In genomic region chr10:21496285-21497176, GRCh38 we compare ENCODE assay signal across 8 cellular contexts. TPM values are rescaled to one million over a fixed set of nuclear protein-coding genes. Genes with fewer than 3 reads are reported as not detected.
DNase-seq lines count a peak whose midpoint lies in the region; ATAC-seq and TF ChIP-seq lines count a peak whose summit lies in the region.

No MANE protein-coding gene starts in this region.

- CTCF ChIA-PET in CD4-positive, alpha-beta T cell (lab: Charles Lee): interaction anchor here (0.6 to 3.3 kb wide), 58 partner anchors 10 to 1942 kb away, joined by 3 to 29 read pairs (median 4); partner anchors contain the start of genes DNAJC1, MLLT10, OTUD1 and SKIDA1

- peaks cover 74% of the 10 kb centered on the region for H3K27me3 Mint-ChIP-seq in CD4-positive, alpha-beta T cell

- H3K4me1 ChIP-seq in ovary (ENCODE audit: insufficient read depth): no peaks in the 10 kb centered on the region

- H3K36me3 ChIP-seq in ovary: no peaks in the 10 kb centered on the region

- ATAC-seq in CD4-positive, alpha-beta T cell (ENCODE audit: poor library complexity): peak; percentile 67
- ATAC-seq in GM19324 (IDR thresholded peaks at IDR 0.05; ENCODE audit: low FRiP score, unreplicated experiment) (peak; percentile 35), HG03432 (IDR thresholded peaks at IDR 0.05; ENCODE audit: unreplicated experiment) (peak; percentile 64), Right ventricle myocardium superior (ENCODE audit: poor library complexity) (peak; percentile 76)
- ATAC-seq in activated naive CD4-positive, alpha-beta T cell treated with anti-CD3 and anti-CD28 coated beads, Interleukin-2, amount 50 U/mL, for 72 hours: peak; percentile 54 to 68

- peak overlapping the region; percentile 66 for H3K4me3 ChIP-seq in ovary

- peak; percentile 34 to 64 (median 48) for DNase-seq in CD4-positive, alpha-beta T cell
- DNase-seq in RKO (ENCODE audit: low spot score) (peak; percentile 81), Right ventricle myocardium superior (peak; percentile 69), ovary (peak; percentile 51 to 71 (median 67)), AG08395 (ENCODE audit: low spot score) (no peak)
- DNase-seq in activated naive CD4-positive, alpha-beta T cell treated with anti-CD3 and anti-CD28 coated beads, Interleukin-2, amount 50 U/mL, for 72 hours (ENCODE audit: low spot score in 2 of 2): peak in 1 of 2 donors; percentile 55

- TF ChIP-seq EP300 in ovary (IDR thresholded peaks at IDR 0.05): no peak

- no peaks in the 10 kb centered on the region for H3K9me3 Mint-ChIP-seq in CD4-positive, alpha-beta T cell
- no peaks in the 10 kb centered on the region for H3K9me3 Mint-ChIP-seq in activated naive CD4-positive, alpha-beta T cell treated with anti-CD3 and anti-CD28 coated beads, Interleukin-2, amount 50 U/mL, for 72 hours

- POLR2A ChIA-PET in CD4-positive, alpha-beta T cell (lab: Charles Lee): interaction anchor here (0.6 to 5.4 kb wide), 17 partner anchors 18 to 1162 kb away, joined by 3 to 40 read pairs (median 4); partner anchors contain the start of genes COMMD3 and SKIDA1

- no peak overlapping the region for H3K27ac ChIP-seq in CD4-positive, alpha-beta T cell (ENCODE audit: low read depth, low read length)
- H3K27ac ChIP-seq in ovary: peak overlapping the region in 1 of 2 donors; percentile 70

- H3K4me3 Mint-ChIP-seq in CD4-positive, alpha-beta T cell: peak overlapping the region; percentile 83

- H3K36me3 Mint-ChIP-seq in CD4-positive, alpha-beta T cell (ENCODE audit: low read depth): no peaks in the 10 kb centered on the region
- peaks cover 7 to 12% of the 10 kb centered on the region in 2 donors for H3K36me3 Mint-ChIP-seq in activated naive CD4-positive, alpha-beta T cell treated with anti-CD3 and anti-CD28 coated beads, Interleukin-2, amount 50 U/mL, for 72 hours

- peaks cover 65% of the 10 kb centered on the region for H3K27me3 ChIP-seq in CD4-positive, alpha-beta T cell (ENCODE audit: control insufficient read depth, insufficient read depth, low read length)
- no peaks in the 10 kb centered on the region for H3K27me3 ChIP-seq in ovary

- no peaks in the 10 kb centered on the region for H3K9me3 ChIP-seq in CD4-positive, alpha-beta T cell (ENCODE audit: control insufficient read depth, low read length)
- H3K9me3 ChIP-seq in ovary: no peaks in the 10 kb centered on the region

- TF ChIP-seq POLR2A in ovary (IDR thresholded peaks at IDR 0.05): no peak

- intact Hi-C loops in CD4-positive, alpha-beta T cell (cut with DNase I, micrococcal nuclease): loop anchor here (5.0 to 10.0 kb wide), 13 partner anchors 36 to 1568 kb away; partner anchors contain the start of genes BMI1 (in 1 of the 2), DNAJC1 (in 1 of the 2) and MLLT10 (in 1 of the 2)
- intact Hi-C loops in Right ventricle myocardium superior (cut with DNase I): loop anchor here (5.0 kb wide), 1 partner anchor 236 kb away; no protein-coding TSS in a partner anchor
- intact Hi-C loops in ovary (cut with DNase I): loop anchor here (5.0 to 10.0 kb wide), 8 partner anchors 36 to 1492 kb away; partner anchors contain the start of gene MLLT10 (in 1 of the 4)

- WGBS in ovary, 3 donors: 0 to 1% (median 1%) methylated on average over 54 to 79 of the region's 79 CpGs

- H3K4me1 Mint-ChIP-seq in CD4-positive, alpha-beta T cell (ENCODE audit: low read depth): peaks cover 30% of the 10 kb centered on the region

- peak; percentile 29 for TF ChIP-seq CTCF in CD4-positive, alpha-beta T cell (IDR thresholded peaks at IDR 0.05)
- TF ChIP-seq CTCF in ovary (IDR thresholded peaks at IDR 0.05): no peak

- no peak overlapping the region for H3K27ac Mint-ChIP-seq in CD4-positive, alpha-beta T cell
- H3K27ac Mint-ChIP-seq in activated naive CD4-positive, alpha-beta T cell treated with anti-CD3 and anti-CD28 coated beads, Interleukin-2, amount 50 U/mL, for 72 hours: no peak overlapping the region

RNA-seq across cellular contexts. Expression of gene SKIDA1, which starts 29.0 kb away (rescaled TPM):
- under 1 TPM; 0.22 to 0.25 TPM for total RNA-seq in CD4-positive, alpha-beta T cell
- under 1 TPM in 1 of 2 donors, not detected in 1; 0.54 TPM for total RNA-seq in activated naive CD4-positive, alpha-beta T cell treated with anti-CD3 and anti-CD28 coated beads, Interleukin-2, amount 50 U/mL, for 72 hours
- total RNA-seq in Right ventricle myocardium superior (3.3 TPM), ovary (1 to 10 TPM; 1.1 to 4.2 (median 3.4) TPM)
- polyA plus RNA-seq in ovary: 1 to 10 TPM; 1.1 to 1.7 TPM

RNA-seq across cellular contexts. Expression of gene MLLT10, which starts 37.5 kb away (rescaled TPM):
- 10 to 100 TPM; 46.0 to 64.1 TPM for total RNA-seq in CD4-positive, alpha-beta T cell
- total RNA-seq in activated naive CD4-positive, alpha-beta T cell treated with anti-CD3 and anti-CD28 coated beads, Interleukin-2, amount 50 U/mL, for 72 hours: 10 to 100 TPM; 20.1 to 46.4 TPM
- total RNA-seq in Right ventricle myocardium superior: 22.9 TPM
- total RNA-seq in ovary: 10 to 100 TPM; 32.3 to 55.1 (median 43.7) TPM
- polyA plus RNA-seq in ovary: 10 to 100 TPM; 23.6 to 27.4 TPM
